9 cellular contexts compared by ENCODE assay signal in genomic region chr2:64698668-64699444, GRCh38. TPM values are rescaled to one million over a fixed set of nuclear protein-coding genes. Genes with fewer than 3 reads are reported as not detected.
DNase-seq lines count a peak whose midpoint lies in the region; ATAC-seq, FAIRE-seq and TF ChIP-seq lines count a peak whose summit lies in the region.
"Had no signal": no experiment of that assay in that cellular context is flagged by ENCODE, and none has a peak within 500 bp of the region (broad histone marks: within the 10 kb centered on the region; RNA-seq: fewer than 3 reads in every experiment).

No MANE protein-coding gene starts in this region.

- H3K9me3 ChIP-seq in CD8-positive, alpha-beta memory T cell (ENCODE audit: low read length) = no peaks in the 10 kb centered on the region
- H3K9me3 ChIP-seq in astrocyte (ENCODE audit: insufficient read depth, low read depth, low read length) = no peaks in the 10 kb centered on the region

- H3K79me2 ChIP-seq in astrocyte (ENCODE audit: insufficient read depth, low read length) = no peaks in the 10 kb centered on the region

- H3K4me3 Mint-ChIP-seq in CD8-positive, alpha-beta memory T cell = peak overlapping the region in 4 of 7 donors; percentile 5 to 55 (median 20)
- H3K4me3 Mint-ChIP-seq in astrocyte (ENCODE audit: unreplicated experiment) = peak overlapping the region; percentile 20

- H3K27ac Mint-ChIP-seq in CD8-positive, alpha-beta memory T cell = peak overlapping the region in 3 of 8 donors; percentile 2 to 37 (median 15)
- H3K27ac Mint-ChIP-seq in astrocyte (ENCODE audit: unreplicated experiment) = peak overlapping the region; percentile 97

- POLR2A ChIA-PET in CD8-positive, alpha-beta memory T cell (lab: Charles Lee) = interaction anchor here (1.0 kb wide), 1 partner anchor 32 kb away, joined by 5 read pairs; no protein-coding TSS in a partner anchor

- no peaks in the 10 kb centered on the region for H3K27me3 ChIP-seq in CD8-positive, alpha-beta memory T cell (ENCODE audit: insufficient read depth, low read length, poor library complexity, severe bottlenecking)
- H3K27me3 ChIP-seq in astrocyte (ENCODE audit: insufficient read depth, low read length) = no peaks in the 10 kb centered on the region

- no peak overlapping the region for H2AFZ ChIP-seq in astrocyte (ENCODE audit: low read depth, low read length)

- no peaks in the 10 kb centered on the region for H3K27me3 Mint-ChIP-seq in CD8-positive, alpha-beta memory T cell
- no peaks in the 10 kb centered on the region for H3K27me3 Mint-ChIP-seq in astrocyte (ENCODE audit: low read depth, unreplicated experiment)

- no peaks in the 10 kb centered on the region for H3K36me3 ChIP-seq in CD8-positive, alpha-beta memory T cell (ENCODE audit: insufficient read depth, low read length)
- no peaks in the 10 kb centered on the region for H3K36me3 ChIP-seq in astrocyte (ENCODE audit: insufficient read depth, low read length)

- no peaks in the 10 kb centered on the region for H4K20me1 ChIP-seq in astrocyte (ENCODE audit: insufficient read depth, low read length)

- H3K9ac ChIP-seq in astrocyte (ENCODE audit: low read length) = peak overlapping the region; percentile 18

- no peak overlapping the region for H3K27ac ChIP-seq in CD8-positive, alpha-beta memory T cell (ENCODE audit: low read depth, low read length)
- H3K27ac ChIP-seq in astrocyte (ENCODE audit: low read depth, low read length) = peak overlapping the region; percentile 75

- FAIRE-seq in astrocyte (lab: Jason Lieb, UNC) = peak; percentile 97

- peaks cover 28 to 47% (median 46%) of the 10 kb centered on the region in 3 donors for H3K4me1 Mint-ChIP-seq in CD8-positive, alpha-beta memory T cell
- H3K4me1 Mint-ChIP-seq in astrocyte (ENCODE audit: low read depth, unreplicated experiment) = peaks cover 46% of the 10 kb centered on the region

- H3K4me3 ChIP-seq in CD8-positive, alpha-beta memory T cell (ENCODE audit: low read length) = no peak overlapping the region
- H3K4me3 ChIP-seq in astrocyte (ENCODE audit: insufficient read depth, low read depth, low read length) (no peak overlapping the region), retinal pigment epithelial cell (ENCODE audit: low read length) (no peak overlapping the region)
- H3K4me3 ChIP-seq: lung had no signal

- CTCF ChIA-PET in CD8-positive, alpha-beta memory T cell (lab: Charles Lee) = interaction anchor here (1.9 to 3.8 kb wide), 2 partner anchors 45 to 53 kb away, joined by 7 to 14 read pairs; partner anchors contain the start of gene SERTAD2

- ATAC-seq in GM19397 (IDR thresholded peaks at IDR 0.05; ENCODE audit: unreplicated experiment) (peak; percentile 72), HG03378 (IDR thresholded peaks at IDR 0.05; ENCODE audit: unreplicated experiment) (peak; percentile 93)

- peaks cover 10% of the 10 kb centered on the region for H3K4me1 ChIP-seq in CD8-positive, alpha-beta memory T cell (ENCODE audit: insufficient read depth, low read length)
- peaks cover 35% of the 10 kb centered on the region for H3K4me1 ChIP-seq in astrocyte (ENCODE audit: insufficient read depth, low read length)

- TF ChIP-seq CTCF in astrocyte (IDR thresholded peaks at IDR 0.05; ENCODE audit: insufficient read depth, low read depth, low read length) (no peak), retinal pigment epithelial cell (conservative IDR thresholded peaks at IDR 0.05; ENCODE audit: low read depth, low read length) (no peak)

- no peaks in the 10 kb centered on the region for H3K9me3 Mint-ChIP-seq in CD8-positive, alpha-beta memory T cell
- no peaks in the 10 kb centered on the region for H3K9me3 Mint-ChIP-seq in astrocyte (ENCODE audit: unreplicated experiment)

- H3K36me3 Mint-ChIP-seq in CD8-positive, alpha-beta memory T cell = peaks cover 0 to 3% (median 0%) of the 10 kb centered on the region in 3 donors
- H3K36me3 Mint-ChIP-seq in astrocyte (ENCODE audit: low read depth, unreplicated experiment) = no peaks in the 10 kb centered on the region

- H3K4me2 ChIP-seq in astrocyte (ENCODE audit: low read length) = peak overlapping the region; percentile 62

- no peak for DNase-seq in CD8-positive, alpha-beta memory T cell
- DNase-seq in astrocyte (ENCODE audit: low read depth) (peak; percentile 96), retinal pigment epithelial cell (ENCODE audit: low read depth) (peak; percentile 61), globus pallidus (ENCODE audit: low spot score) (no peak), NCI-H1694 (lab: John Stamatoyannopoulos, UW) (no peak), DMS79 treated with DMSO at 0.1 percent for 48 hours (lab: John Stamatoyannopoulos, UW) (no peak)

RNA-seq across cellular contexts. Expression of gene SERTAD2, which starts 45.1 kb away (rescaled TPM):
- 10 to 100 TPM; 20.6 to 21.4 TPM for total RNA-seq in CD8-positive, alpha-beta memory T cell
- 6.3 TPM for polyA plus RNA-seq in CD8-positive, alpha-beta memory T cell
- total RNA-seq in astrocyte = 39.9 and 42.2 TPM in 2 replicates

Comparison
In these comparisons a context has a peak if more than half of its experiments do, and no peak if none do; other contexts are left out.
1. DNase-seq: peak in astrocyte (single experiment) and retinal pigment epithelial cell (single experiment); none in CD8-positive, alpha-beta memory T cell (0 of 5), globus pallidus (single experiment), NCI-H1694 (single experiment) and DMS79 treated with DMSO at 0.1 percent for 48 hours (single experiment).